21 cellular contexts compared by ENCODE assay signal in genomic region chr5:51944500-51945125, GRCh38.
DNase-seq lines count a peak whose midpoint lies in the region; ATAC-seq, FAIRE-seq and TF ChIP-seq lines count a peak whose summit lies in the region.
"Had no signal": no experiment of that assay in that cellular context is flagged by ENCODE, and none has a peak within 500 bp of the region (broad histone marks: within the 10 kb centered on the region; RNA-seq: fewer than 3 reads in every experiment).

No MANE protein-coding gene starts in this region.

- no peak overlapping the region for H3K4ac ChIP-seq in mesendoderm (ENCODE audit: low read depth, low read length)

- no peaks in the 10 kb centered on the region for H3K79me2 ChIP-seq in mesendoderm (ENCODE audit: control insufficient read depth, insufficient read depth, low read length)

- no peak overlapping the region for H2BK5ac ChIP-seq in mesendoderm (ENCODE audit: low read length)

- TF ChIP-seq EP300 in A549 (IDR thresholded peaks at IDR 0.05), result no peak

- WGBS in A549 (ENCODE audit: missing lambda C conversion rate), result 7% methylated on average over 3 of the region's 3 CpGs
- WGBS in mesendoderm (ENCODE audit: extremely low coverage, insufficient coverage, low lambda C conversion rate), result no CpG with 5 or more reads among the region's 3 CpGs

- H3K36me3 ChIP-seq in HEK293 (ENCODE audit: control insufficient read depth in 2 of 2, insufficient read depth in 1 of 2, low read length in 2 of 2) (no peaks in the 10 kb centered on the region), mesendoderm (ENCODE audit: control insufficient read depth, insufficient read depth, low read length) (no peaks in the 10 kb centered on the region)

- H3K56ac ChIP-seq in mesendoderm (ENCODE audit: low read length), result no peak overlapping the region

- POLR2A ChIA-PET in A549 (lab: Yijun Ruan, JAX) (no interaction called here), HEK293 (lab: Yijun Ruan, JAX) (no interaction called here)

- no peak for DNase-seq in A549 (ENCODE audit: low read depth in 1 of 2, low spot score in 1 of 2)
- peak; percentile 2 for DNase-seq in OCI-M1 (lab: John Stamatoyannopoulos, UW)
- DNase-seq in mesendoderm, result peak; percentile 4
- no peak for DNase-seq in NCI-H1930 (lab: John Stamatoyannopoulos, UW)
- no peak for DNase-seq in NCI-H2081 (lab: John Stamatoyannopoulos, UW)
- DNase-seq: 8988T; Caco-2; CD4-positive, CD25-positive, alpha-beta regulatory T cell; CD8-positive, alpha-beta T cell; DMS153; DND-41; H9; HFFc6 had no signal

- no peak overlapping the region for H4K5ac ChIP-seq in mesendoderm (ENCODE audit: low read length)

- H3K4me2 ChIP-seq in A549 (no peak overlapping the region), mesendoderm (ENCODE audit: low read length) (no peak overlapping the region)
- H3K4me2 ChIP-seq: GM23338 had no signal

- no peaks in the 10 kb centered on the region for H3K27me3 ChIP-seq in mesendoderm (ENCODE audit: insufficient read depth, low read length, poor library complexity)

- H3K27ac ChIP-seq in A549, result no peak overlapping the region
- no peak overlapping the region for H3K27ac ChIP-seq in HEK293 (ENCODE audit: extremely low read depth, low read depth, low read length)
- H3K27ac ChIP-seq in mesendoderm (ENCODE audit: low read depth, low read length), result no peak overlapping the region
- H3K27ac ChIP-seq: C4-2B had no signal

- H3K9me3 ChIP-seq in A549 (peaks cover 5% of the 10 kb centered on the region; the same call in 2 of the 3 replicates), HEK293 (ENCODE audit: control insufficient read depth, insufficient read depth, low read depth, low read length) (no peaks in the 10 kb centered on the region; the same call in 1 of the 2 replicates)

- ATAC-seq in A549, result no peak
- ATAC-seq in HG02610 (IDR thresholded peaks at IDR 0.05; ENCODE audit: unreplicated experiment), result no peak
- ATAC-seq: CD8-positive, alpha-beta T cell; GM23338; HCT116 had no signal

- no peak for TF ChIP-seq POLR2A in A549 (IDR thresholded peaks at IDR 0.05; ENCODE audit: low read length)

- H3K18ac ChIP-seq in mesendoderm (ENCODE audit: low read length), result no peak overlapping the region

- no peak overlapping the region for H2BK120ac ChIP-seq in mesendoderm (ENCODE audit: low read depth, low read length)

- no peak for FAIRE-seq in A549 (lab: Jason Lieb, UNC)
- FAIRE-seq: G401.6, GM12892, GM19239 had no signal

- no peak for TF ChIP-seq RAD21 in A549 (conservative IDR thresholded peaks at IDR 0.05 in 1 of 2, IDR thresholded peaks at IDR 0.05 in 1 of 2)

- TF ChIP-seq CTCF in A549 (IDR thresholded peaks at IDR 0.05) (no peak), HEK293 (tag by site-specific recombination; IDR thresholded peaks at IDR 0.05) (no peak)

- H3K23ac ChIP-seq in mesendoderm (ENCODE audit: low read length), result no peak overlapping the region

- CTCF ChIA-PET in A549 (lab: Yijun Ruan, JAX), result no interaction called here
- CTCF ChIA-PET in HEK293 (lab: Yijun Ruan, JAX), result no interaction called here

- H3K4me3 ChIP-seq in A549 (no peak overlapping the region), HEK293 (ENCODE audit: low read depth, low read length) (no peak overlapping the region), mesendoderm (ENCODE audit: low read length) (peak overlapping the region; percentile 23)
- H3K4me3 ChIP-seq: GM23338 had no signal

- H3K9ac ChIP-seq in mesendoderm (ENCODE audit: low read length), result no peak overlapping the region

- no peak overlapping the region for H2BK15ac ChIP-seq in mesendoderm (replicated peaks; ENCODE audit: low read depth)

- H3K4me1 ChIP-seq in A549 (no peaks in the 10 kb centered on the region), HEK293 (ENCODE audit: control insufficient read depth, insufficient read depth, low read length) (no peaks in the 10 kb centered on the region), mesendoderm (ENCODE audit: control insufficient read depth, low read depth, low read length) (no peaks in the 10 kb centered on the region)
- H3K4me1 ChIP-seq: Caco-2 had no signal

- H4K8ac ChIP-seq in mesendoderm (ENCODE audit: low read depth, low read length), result no peak overlapping the region

- no peak overlapping the region for H2AK5ac ChIP-seq in mesendoderm (ENCODE audit: low read length)

- no peaks in the 10 kb centered on the region for H3K79me1 ChIP-seq in mesendoderm (ENCODE audit: low read length)

TF ChIP-seq in A549, 52 proteins besides CTCF, POLR2A, EP300 and RAD21:
- peak; percentile 93 for TF ChIP-seq ZFP36 (IDR thresholded peaks at IDR 0.05; ENCODE audit: borderline replicate concordance, partially characterized antibody)
- no peak for TF ChIP-seq EHF (CRISPR knock-in tag; IDR thresholded peaks at IDR 0.05)

TF ChIP-seq in HEK293, 187 proteins besides CTCF, POLR2A, EP300 and RAD21:
- peak; percentile 100 for TF ChIP-seq TRIM28 (IDR thresholded peaks at IDR 0.05; ENCODE audit: borderline replicate concordance, low read length)
- TF ChIP-seq ZXDB (tag by site-specific recombination; IDR thresholded peaks at IDR 0.05), result no peak
- TF ChIP-seq ZNF585B (tag by site-specific recombination; IDR thresholded peaks at IDR 0.05), result peak; percentile 96
- peak; percentile 96 for TF ChIP-seq SETDB1 (IDR thresholded peaks at IDR 0.05; ENCODE audit: insufficient read length, low read length)

Comparison
In these comparisons a context has a peak if more than half of its experiments do, and no peak if none do; other contexts are left out.
1. DNase-seq: peak in OCI-M1 (single experiment) and mesendoderm (single experiment); none in A549 (0 of 2), NCI-H1930 (0 of 2) and NCI-H2081 (0 of 2).